Comparison of ENCODE assay signal across 18 cellular contexts in genomic region chr3:183626877-183627594, GRCh38. TPM values are rescaled to one million over a fixed set of nuclear protein-coding genes. Genes with fewer than 3 reads are reported as not detected.
DNase-seq lines count a peak whose midpoint lies in the region; ATAC-seq and TF ChIP-seq lines count a peak whose summit lies in the region.
"Had no signal": no experiment of that assay in that cellular context is flagged by ENCODE, and none has a peak within 500 bp of the region (broad histone marks: within the 10 kb centered on the region; RNA-seq: fewer than 3 reads in every experiment).

No MANE protein-coding gene starts in this region.

- no peak overlapping the region for H3K27ac Mint-ChIP-seq in progenitor cell of endocrine pancreas
- H3K27ac Mint-ChIP-seq: activated naive CD8-positive, alpha-beta T cell treated with anti-CD3 and anti-CD28 coated beads, Interleukin-2, amount 50 U/mL, for 24 hours; CD4-positive, alpha-beta T cell had no signal

- ATAC-seq in Right ventricle myocardium superior (ENCODE audit: poor library complexity) (peak; percentile 89), left lobe of liver (peak; percentile 95), sciatic nerve (peak; percentile 96)
- ATAC-seq: activated naive CD8-positive, alpha-beta T cell treated with anti-CD3 and anti-CD28 coated beads, Interleukin-2, amount 50 U/mL, for 24 hours had no signal

- H3K4me3 Mint-ChIP-seq in progenitor cell of endocrine pancreas (ENCODE audit: low read depth): no peak overlapping the region
- H3K4me3 Mint-ChIP-seq: activated naive CD8-positive, alpha-beta T cell treated with anti-CD3 and anti-CD28 coated beads, Interleukin-2, amount 50 U/mL, for 24 hours; CD4-positive, alpha-beta T cell had no signal

- no peaks in the 10 kb centered on the region for H3K4me1 Mint-ChIP-seq in progenitor cell of endocrine pancreas (ENCODE audit: low read depth)
- H3K4me1 Mint-ChIP-seq: activated naive CD8-positive, alpha-beta T cell treated with anti-CD3 and anti-CD28 coated beads, Interleukin-2, amount 50 U/mL, for 24 hours had no signal

- H3K36me3 Mint-ChIP-seq in progenitor cell of endocrine pancreas (ENCODE audit: insufficient read depth): no peaks in the 10 kb centered on the region

- no peak for TF ChIP-seq CTCF in progenitor cell of endocrine pancreas (IDR thresholded peaks at IDR 0.05; ENCODE audit: unreplicated experiment)

- intact Hi-C loops in Right ventricle myocardium superior (cut with DNase I): loop anchor here (5.0 kb wide), 1 partner anchor 45 kb away; no protein-coding TSS in a partner anchor
- intact Hi-C loops in sciatic nerve (cut with DNase I): no loop called here

- no peaks in the 10 kb centered on the region for H3K27me3 Mint-ChIP-seq in progenitor cell of endocrine pancreas
- H3K27me3 Mint-ChIP-seq: activated naive CD8-positive, alpha-beta T cell treated with anti-CD3 and anti-CD28 coated beads, Interleukin-2, amount 50 U/mL, for 24 hours; CD4-positive, alpha-beta T cell had no signal

- no peaks in the 10 kb centered on the region for H3K9me3 Mint-ChIP-seq in progenitor cell of endocrine pancreas (ENCODE audit: low read depth)
- H3K9me3 Mint-ChIP-seq: activated naive CD8-positive, alpha-beta T cell treated with anti-CD3 and anti-CD28 coated beads, Interleukin-2, amount 50 U/mL, for 24 hours; CD4-positive, alpha-beta T cell had no signal

- DNase-seq in Right ventricle myocardium superior: peak; percentile 74
- DNase-seq in left lobe of liver (ENCODE audit: low spot score): peak; percentile 68
- DNase-seq in sciatic nerve (ENCODE audit: low spot score): no peak
- DNase-seq in SKM-1 (lab: John Stamatoyannopoulos, UW; ENCODE audit: unreplicated experiment): no peak
- DNase-seq in NCI-H345 treated with DMSO at 0.1 percent for 48 hours (lab: John Stamatoyannopoulos, UW; ENCODE audit: unreplicated experiment): no peak
- DNase-seq in stimulated activated naive CD4-positive, alpha-beta T cell treated with Interleukin-2 at 50 U/mL for 16 hours (lab: John Stamatoyannopoulos, UW): no peak
- no peak for DNase-seq in progenitor cell of endocrine pancreas (ENCODE audit: low spot score, unreplicated experiment)
- DNase-seq: activated CD4-positive, alpha-beta T cell treated with anti-CD3 and anti-CD28 coated beads, Interleukin-2, amount 50 U/mL, for 1 hour; activated CD8-positive, alpha-beta memory T cell treated with anti-CD3 and anti-CD28 coated beads, Interleukin-2, amount 50 U/mL, for 4 hours; activated effector memory CD4-positive, alpha-beta T cell treated with Interleukin-2 at 50 U/mL for 16 hours; activated naive CD8-positive, alpha-beta T cell treated with anti-CD3 and anti-CD28 coated beads, Interleukin-2, amount 50 U/mL, for 24 hours; CD4-positive, alpha-beta T cell; dermis blood vessel endothelial cell; glutamatergic neuron; KBM-7; NCI-H1436 treated with DMSO at 0.1 percent for 48 hours; NCI-H526; stimulated activated CD8-positive, alpha-beta memory T cell treated with anti-CD3 and anti-CD28 coated beads, Interleukin-4, amount 100 ng/mL, for 48 hours had no signal

RNA-seq across cellular contexts. Expression of gene KLHL24, which starts 8.4 kb away (rescaled TPM):
- total RNA-seq in Right ventricle myocardium superior: 249 TPM
- 32.4 TPM for total RNA-seq in left lobe of liver
- total RNA-seq in sciatic nerve: 70.9 TPM
- 72.8 and 79.6 TPM in 2 replicates for total RNA-seq in progenitor cell of endocrine pancreas

Comparison
In these comparisons a context has a peak if more than half of its experiments do, and no peak if none do; other contexts are left out.
1. DNase-seq: peak in Right ventricle myocardium superior (single experiment) and left lobe of liver (single experiment); none in sciatic nerve (single experiment), SKM-1 (single experiment), NCI-H345 treated with DMSO at 0.1 percent for 48 hours (single experiment), stimulated activated naive CD4-positive, alpha-beta T cell treated with Interleukin-2 at 50 U/mL for 16 hours (single experiment) and progenitor cell of endocrine pancreas (single experiment).
2. Peak in every context shown above with its lines, with median percentiles within 50 percentile points of each other: ATAC-seq.